ENCODE assay signal across 9 cellular contexts in genomic region chrX:57573754-57574153, GRCh38. TPM values are rescaled to one million over a fixed set of nuclear protein-coding genes. Genes with fewer than 3 reads are reported as not detected.
A peak's percentile ranks its signal among the peaks of the same experiment; 100 is the strongest.
DNase-seq lines count a peak whose midpoint lies in the region; ATAC-seq and TF ChIP-seq lines count a peak whose summit lies in the region.
"Had no signal": no experiment of that assay in that cellular context is flagged by ENCODE, and none has a peak within 500 bp of the region (broad histone marks: within the 10 kb centered on the region; RNA-seq: fewer than 3 reads in every experiment).

No MANE protein-coding gene starts in this region.

- no peak overlapping the region for H3K4me3 Mint-ChIP-seq in HFFc6
- no peak overlapping the region for H3K4me3 Mint-ChIP-seq in activated CD4-positive, alpha-beta T cell treated with anti-CD3 and anti-CD28 coated beads, Interleukin-2, amount 10 ng/mL, durations not matched to agents 24 days and 14 days
- H3K4me3 Mint-ChIP-seq: T-helper 1 cell treated with Interleukin-12 subunit alpha and Interleukin-12 subunit beta and Interleukin-4 antibody, amounts not matched to agents 30 μg/mL and 1 μg/mL, for 36 hours had no signal

- no peaks in the 10 kb centered on the region for H3K36me3 Mint-ChIP-seq in HFFc6 (ENCODE audit: low read depth)
- no peaks in the 10 kb centered on the region for H3K36me3 Mint-ChIP-seq in activated CD4-positive, alpha-beta T cell treated with anti-CD3 and anti-CD28 coated beads, Interleukin-2, amount 10 ng/mL, durations not matched to agents 24 days and 14 days (ENCODE audit: low read depth)

- H3K9me3 Mint-ChIP-seq in HFFc6: no peaks in the 10 kb centered on the region
- no peaks in the 10 kb centered on the region for H3K9me3 Mint-ChIP-seq in activated CD4-positive, alpha-beta T cell treated with anti-CD3 and anti-CD28 coated beads, Interleukin-2, amount 10 ng/mL, durations not matched to agents 24 days and 14 days
- H3K9me3 Mint-ChIP-seq: T-helper 1 cell treated with Interleukin-12 subunit alpha and Interleukin-12 subunit beta and Interleukin-4 antibody, amounts not matched to agents 30 μg/mL and 1 μg/mL, for 36 hours had no signal

- DNase-seq in DMS 273 (lab: John Stamatoyannopoulos, UW; ENCODE audit: unreplicated experiment): peak; percentile 45
- no peak for DNase-seq in DMS 273 treated with DMSO at 0.1 percent for 48 hours (lab: John Stamatoyannopoulos, UW)
- no peak for DNase-seq in HFFc6
- DNase-seq in activated CD4-positive, alpha-beta T cell treated with anti-CD3 and anti-CD28 coated beads, Interleukin-2, amount 10 ng/mL, durations not matched to agents 24 days and 14 days: peak; percentile 64
- peak; percentile 17 for DNase-seq in medulla oblongata (ENCODE audit: extremely low spot score)
- DNase-seq in H4 (ENCODE audit: low spot score): no peak
- no peak for DNase-seq in activated CD8-positive, alpha-beta memory T cell treated with anti-CD3 and anti-CD28 coated beads for 24 hours

- H3K27me3 Mint-ChIP-seq in HFFc6 (ENCODE audit: insufficient read depth): peaks cover 6% of the 10 kb centered on the region; the same call in 1 of the 2 replicates
- no peaks in the 10 kb centered on the region for H3K27me3 Mint-ChIP-seq in activated CD4-positive, alpha-beta T cell treated with anti-CD3 and anti-CD28 coated beads, Interleukin-2, amount 10 ng/mL, durations not matched to agents 24 days and 14 days

- no peak for ATAC-seq in GM21576 (IDR thresholded peaks at IDR 0.05; ENCODE audit: unreplicated experiment)

- no peaks in the 10 kb centered on the region for H3K4me1 Mint-ChIP-seq in HFFc6 (ENCODE audit: low read depth)
- no peaks in the 10 kb centered on the region for H3K4me1 Mint-ChIP-seq in activated CD4-positive, alpha-beta T cell treated with anti-CD3 and anti-CD28 coated beads, Interleukin-2, amount 10 ng/mL, durations not matched to agents 24 days and 14 days

- peak; percentile 63; the same call in 1 of the 2 replicates for TF ChIP-seq CTCF in HFFc6 (IDR thresholded peaks at IDR 0.05)

- intact Hi-C loops in activated CD4-positive, alpha-beta T cell treated with anti-CD3 and anti-CD28 coated beads, Interleukin-2, amount 10 ng/mL, durations not matched to agents 24 days and 14 days (cut with micrococcal nuclease): no loop called here

- no peak overlapping the region for H3K27ac Mint-ChIP-seq in HFFc6
- H3K27ac Mint-ChIP-seq in activated CD4-positive, alpha-beta T cell treated with anti-CD3 and anti-CD28 coated beads, Interleukin-2, amount 10 ng/mL, durations not matched to agents 24 days and 14 days: no peak overlapping the region
- H3K27ac Mint-ChIP-seq: T-helper 1 cell treated with Interleukin-12 subunit alpha and Interleukin-12 subunit beta and Interleukin-4 antibody, amounts not matched to agents 30 μg/mL and 1 μg/mL, for 36 hours had no signal

RNA-seq across cellular contexts. Expression of gene ZXDB, which starts 18.1 kb away (rescaled TPM):
- 1 to 10 TPM; 5.0 to 6.1 (median 5.8) TPM for total RNA-seq in HFFc6 (2021; fragmentation: NEBNext Ultra II Directional; extraction: Animal tissue kit (Norgen Biotek cat#: 25700))
- 5.5 and 6.1 TPM in 2 replicates for total RNA-seq in activated CD4-positive, alpha-beta T cell treated with anti-CD3 and anti-CD28 coated beads, Interleukin-2, amount 10 ng/mL, durations not matched to agents 24 days and 14 days
- total RNA-seq in H4 (2014; rRNA removed; shearing (Covaris generic)): 2.6 and 5.6 TPM in 2 replicates

Comparison
In these comparisons a context has a peak if more than half of its experiments do, and no peak if none do; other contexts are left out.
1. DNase-seq: peak in DMS 273 (single experiment), activated CD4-positive, alpha-beta T cell treated with anti-CD3 and anti-CD28 coated beads, Interleukin-2, amount 10 ng/mL, durations not matched to agents 24 days and 14 days (single experiment) and medulla oblongata (single experiment); none in DMS 273 treated with DMSO at 0.1 percent for 48 hours (single experiment), HFFc6 (single experiment), H4 (single experiment) and activated CD8-positive, alpha-beta memory T cell treated with anti-CD3 and anti-CD28 coated beads for 24 hours (single experiment).